8 cellular contexts compared by ENCODE assay signal in genomic region chr3:196597971-196598733, GRCh38. TPM values are rescaled to one million over a fixed set of nuclear protein-coding genes. Genes with fewer than 3 reads are reported as not detected.
A peak's percentile ranks its signal among the peaks of the same experiment; 100 is the strongest.
DNase-seq lines count a peak whose midpoint lies in the region; ATAC-seq and TF ChIP-seq lines count a peak whose summit lies in the region.
"Not testable (repeated sequence)": the region's sequence is repeated elsewhere in the genome, so short reads cannot be mapped to it uniquely, and the experiment has no call there.

No MANE protein-coding gene starts in this region.

- H3K4me1 ChIP-seq in BLaER1; SK-N-SH (ENCODE audit: control insufficient read depth in 1 of 2, insufficient read depth in 2 of 2, low read depth in 1 of 2, low read length in 1 of 2): not testable (repeated sequence)

- peak in 1 of 2 donors; percentile 61 for ATAC-seq in natural killer cell treated with Interleukin-12 subunit alpha and Interleukin-12 subunit beta and Interleukin-15 and Interleukin-18, amount 100 ng/mL, for 72 hours
- not testable (repeated sequence) for ATAC-seq in stimulated activated effector memory CD8-positive, alpha-beta T cell treated with anti-CD3 and anti-CD28 coated beads, Interleukin-12 subunit alpha, Interleukin-12 subunit beta, amount 100 ng/mL, for 72 hours

- peak overlapping the region; percentile 87 for H3K4me3 Mint-ChIP-seq in natural killer cell treated with Interleukin-12 subunit alpha and Interleukin-12 subunit beta and Interleukin-15 and Interleukin-18, amount 100 ng/mL, for 72 hours
- peak overlapping the region; percentile 71 for H3K4me3 Mint-ChIP-seq in stimulated activated effector memory CD8-positive, alpha-beta T cell treated with anti-CD3 and anti-CD28 coated beads, Interleukin-12 subunit alpha, Interleukin-12 subunit beta, amount 100 ng/mL, for 72 hours

- H3K27me3 Mint-ChIP-seq in natural killer cell treated with Interleukin-12 subunit alpha and Interleukin-12 subunit beta and Interleukin-15 and Interleukin-18, amount 100 ng/mL, for 72 hours: peaks cover 9 to 14% of the 10 kb centered on the region in 2 donors

- H3K27ac ChIP-seq in BLaER1; SK-N-SH (ENCODE audit: low read depth in 2 of 2, low read length in 1 of 2): not testable (repeated sequence)

- not testable (repeated sequence) for TF ChIP-seq CTCF in HFF-Myc (IDR thresholded peaks at IDR 0.05; ENCODE audit: low read depth, low read length, missing control alignments); SK-N-SH (IDR thresholded peaks at IDR 0.05); fibroblast of mammary gland (conservative IDR thresholded peaks at IDR 0.05; ENCODE audit: control insufficient read depth, insufficient read depth, low read depth, low read length)

- CTCF ChIA-PET in SK-N-SH (lab: Yijun Ruan, JAX): interaction anchor here (1.0 to 1.9 kb wide), 2 partner anchors 11 to 12 kb away, joined by 4 to 10 read pairs; no protein-coding TSS in a partner anchor

- peaks cover 9 to 11% of the 10 kb centered on the region in 2 donors for H3K4me1 Mint-ChIP-seq in natural killer cell treated with Interleukin-12 subunit alpha and Interleukin-12 subunit beta and Interleukin-15 and Interleukin-18, amount 100 ng/mL, for 72 hours (ENCODE audit: low read depth in 2 of 2)
- not testable (repeated sequence) for H3K4me1 Mint-ChIP-seq in stimulated activated effector memory CD8-positive, alpha-beta T cell treated with anti-CD3 and anti-CD28 coated beads, Interleukin-12 subunit alpha, Interleukin-12 subunit beta, amount 100 ng/mL, for 72 hours

- not testable (repeated sequence) for H3K79me2 ChIP-seq in SK-N-SH (ENCODE audit: insufficient read depth)

- not testable (repeated sequence) for H3K9ac ChIP-seq in BLaER1, SK-N-SH

- peak overlapping the region; percentile 65; the same call in 1 of the 2 replicates for H2AFZ ChIP-seq in SK-N-SH (ENCODE audit: low read depth)

- not testable (repeated sequence) for TF ChIP-seq RAD21 in SK-N-SH (IDR thresholded peaks at IDR 0.05; ENCODE audit: low read length)

- 48% methylated on average over 24 of the region's 25 CpGs for WGBS in SK-N-SH (ENCODE audit: low lambda C conversion rate)

- not testable (repeated sequence) for H3K9me2 ChIP-seq in SK-N-SH

- not testable (repeated sequence) for H3K27me3 ChIP-seq in BLaER1; SK-N-SH (ENCODE audit: insufficient read depth)

- H3K4me3 ChIP-seq in BLaER1: peak overlapping the region; percentile 28; the same call in 1 of the 2 replicates
- peak overlapping the region; percentile 38 for H3K4me3 ChIP-seq in HFF-Myc (replicated peaks; ENCODE audit: low read depth, low read length)
- peak overlapping the region in 1 of 2 experiments; percentile 43; a peak in 1 of 4 replicates for H3K4me3 ChIP-seq in SK-N-SH (ENCODE audit: low read depth in 2 of 2, low read length in 1 of 2)
- H3K4me3 ChIP-seq in fibroblast of mammary gland (ENCODE audit: control insufficient read depth, low read depth, low read length): peak overlapping the region; percentile 9

- H3K36me3 ChIP-seq in BLaER1; SK-N-SH (replicated peaks in 1 of 2; ENCODE audit: control insufficient read depth in 1 of 2, insufficient read depth in 2 of 2, low read length in 1 of 2): not testable (repeated sequence)

- not testable (repeated sequence) for H3F3A ChIP-seq in SK-N-SH (replicated peaks; ENCODE audit: insufficient read depth)

- H3K9me3 ChIP-seq in BLaER1, SK-N-SH: not testable (repeated sequence)

- peak overlapping the region; percentile 49 for H3K4me2 ChIP-seq in BLaER1
- H3K4me2 ChIP-seq in SK-N-SH: peak overlapping the region; percentile 52; the same call in 1 of the 2 replicates

- POLR2A ChIA-PET in SK-N-SH (lab: Yijun Ruan, JAX): interaction anchor here (1.0 kb wide), 1 partner anchor 8 kb away, joined by 3 read pairs; no protein-coding TSS in a partner anchor

- not testable (repeated sequence) for H3K9me3 Mint-ChIP-seq in natural killer cell treated with Interleukin-12 subunit alpha and Interleukin-12 subunit beta and Interleukin-15 and Interleukin-18, amount 100 ng/mL, for 72 hours; stimulated activated effector memory CD8-positive, alpha-beta T cell treated with anti-CD3 and anti-CD28 coated beads, Interleukin-12 subunit alpha, Interleukin-12 subunit beta, amount 100 ng/mL, for 72 hours

- TF ChIP-seq EP300 in SK-N-SH (IDR thresholded peaks at IDR 0.05; ENCODE audit: borderline replicate concordance in 1 of 2, low read depth in 1 of 2, low read length in 1 of 2): not testable (repeated sequence)

- peak overlapping the region in 1 of 2 donors; percentile 72 for H3K27ac Mint-ChIP-seq in natural killer cell treated with Interleukin-12 subunit alpha and Interleukin-12 subunit beta and Interleukin-15 and Interleukin-18, amount 100 ng/mL, for 72 hours
- peak overlapping the region; percentile 8 for H3K27ac Mint-ChIP-seq in stimulated activated effector memory CD8-positive, alpha-beta T cell treated with anti-CD3 and anti-CD28 coated beads, Interleukin-12 subunit alpha, Interleukin-12 subunit beta, amount 100 ng/mL, for 72 hours

- peak; percentile 1 for DNase-seq in HFF-Myc (ENCODE audit: extremely low read depth, low read depth)
- DNase-seq in SK-N-SH; stimulated activated effector memory CD8-positive, alpha-beta T cell treated with anti-CD3 and anti-CD28 coated beads, Interleukin-12 subunit alpha, Interleukin-12 subunit beta, amount 100 ng/mL, for 72 hours (ENCODE audit: low spot score in 2 of 2): not testable (repeated sequence)
- DNase-seq in activated CD4-positive, alpha-beta T cell treated with anti-CD3 and anti-CD28 coated beads, Interleukin-2, amount 50 U/mL, for 1 hour: peak; percentile 11
- peak; percentile 25 for DNase-seq in activated naive CD4-positive, alpha-beta T cell treated with anti-CD3 and anti-CD28 coated beads, Interleukin-2, amount 50 U/mL, for 16 hours
- DNase-seq in fibroblast of mammary gland (ENCODE audit: low read depth): peak; percentile 4
- DNase-seq in natural killer cell treated with Interleukin-12 subunit alpha and Interleukin-12 subunit beta and Interleukin-15 and Interleukin-18, amount 100 ng/mL, for 72 hours (ENCODE audit: low spot score): peak; percentile 77

- H3K36me3 Mint-ChIP-seq in natural killer cell treated with Interleukin-12 subunit alpha and Interleukin-12 subunit beta and Interleukin-15 and Interleukin-18, amount 100 ng/mL, for 72 hours; stimulated activated effector memory CD8-positive, alpha-beta T cell treated with anti-CD3 and anti-CD28 coated beads, Interleukin-12 subunit alpha, Interleukin-12 subunit beta, amount 100 ng/mL, for 72 hours: not testable (repeated sequence)

- H4K20me1 ChIP-seq in BLaER1; SK-N-SH (ENCODE audit: insufficient read depth): not testable (repeated sequence)

RNA-seq across cellular contexts. Expression of gene FBXO45, which starts 29.7 kb away (rescaled TPM):
- 3.2 and 4.2 TPM in 2 replicates for polyA plus RNA-seq in SK-N-SH (2012; rRNA removed)
- polyA plus RNA-seq in SK-N-SH (2012; cell fraction: cytosol; rRNA removed): 6.1 and 8.7 TPM in 2 replicates
- 1.1 and 1.8 TPM in 2 replicates for polyA plus RNA-seq in SK-N-SH (2012; cell fraction: nucleus; rRNA removed)
- total RNA-seq in natural killer cell treated with Interleukin-12 subunit alpha and Interleukin-12 subunit beta and Interleukin-15 and Interleukin-18, amount 100 ng/mL, for 72 hours: 10 to 100 TPM; 17.7 to 22.3 TPM

RNA-seq across cellular contexts. Expression of gene WDR53, which starts 29.8 kb away (rescaled TPM):
- 7.0 and 9.3 TPM in 2 replicates for polyA plus RNA-seq in SK-N-SH (2012; rRNA removed)
- 9.7 and 12.1 TPM in 2 replicates for polyA plus RNA-seq in SK-N-SH (2012; cell fraction: cytosol; rRNA removed)
- polyA plus RNA-seq in SK-N-SH (2012; cell fraction: nucleus; rRNA removed): 6.3 and 7.2 TPM in 2 replicates
- 10 to 100 TPM; 19.7 to 23.0 TPM for total RNA-seq in natural killer cell treated with Interleukin-12 subunit alpha and Interleukin-12 subunit beta and Interleukin-15 and Interleukin-18, amount 100 ng/mL, for 72 hours

RNA-seq across cellular contexts. Expression of gene NRROS, which starts 41.3 kb away (rescaled TPM):
- polyA plus RNA-seq in SK-N-SH (2012; rRNA removed): 0.19 and 0.25 TPM in 2 replicates
- 0.06 and 0.22 TPM in 2 replicates for polyA plus RNA-seq in SK-N-SH (2012; cell fraction: cytosol; rRNA removed)
- polyA plus RNA-seq in SK-N-SH (2012; cell fraction: nucleus; rRNA removed): 0.13 and 0.14 TPM in 2 replicates
- total RNA-seq in natural killer cell treated with Interleukin-12 subunit alpha and Interleukin-12 subunit beta and Interleukin-15 and Interleukin-18, amount 100 ng/mL, for 72 hours: 10 to 100 TPM; 40.3 to 55.7 TPM
